Comparison of ENCODE assay signal across 9 cellular contexts in the genomic region with DNA sequence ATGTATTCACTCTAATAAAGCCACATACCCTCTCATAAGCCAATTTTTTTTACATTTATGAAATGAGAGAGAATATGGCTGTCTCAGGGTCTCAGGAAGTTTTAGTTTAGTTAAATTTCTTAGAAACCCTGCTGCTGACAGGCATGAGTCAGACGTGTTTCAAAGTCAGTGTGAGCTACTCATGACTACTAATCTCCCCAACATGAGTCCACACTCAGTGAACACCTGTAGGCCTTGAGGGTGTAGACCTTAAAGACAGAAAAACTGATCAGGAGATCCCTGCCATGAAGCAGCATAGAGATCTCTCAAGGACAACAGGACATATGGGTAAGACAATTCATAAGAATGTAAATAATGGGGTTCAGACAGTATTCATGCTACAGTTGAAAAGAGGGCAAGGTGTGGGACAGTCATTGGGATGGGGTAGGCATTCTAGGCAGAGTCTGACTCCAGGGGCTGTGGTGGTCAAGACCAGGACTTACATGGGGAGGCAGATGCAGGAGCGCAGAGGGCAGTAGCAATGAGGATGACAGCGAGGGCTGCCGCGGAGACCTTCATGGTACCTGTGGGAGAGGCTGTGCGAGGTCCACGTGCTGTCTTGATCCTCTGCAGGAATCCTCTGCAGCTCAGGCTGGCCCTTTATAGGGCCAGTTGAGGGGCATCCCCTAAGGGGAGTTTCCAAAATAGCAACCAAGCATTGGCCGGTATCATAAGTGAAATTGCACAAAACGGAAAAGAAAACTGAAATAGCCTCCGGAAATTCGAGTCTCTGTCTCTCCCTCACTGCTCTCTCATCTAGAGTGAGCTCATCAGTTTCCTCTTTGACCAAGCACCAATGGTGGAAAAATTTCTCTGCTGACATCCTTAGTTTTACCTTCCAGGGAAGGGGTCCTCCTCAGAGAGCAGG. TPM values are rescaled to one million over a fixed set of nuclear protein-coding genes. Genes with fewer than 3 reads are reported as not detected.
A peak's percentile ranks its signal among the peaks of the same experiment; 100 is the strongest.
DNase-seq lines count a peak whose midpoint lies in the region; ATAC-seq lines count a peak whose summit lies in the region.
"Had no signal": no experiment of that assay in that cellular context is flagged by ENCODE, and none has a peak within 500 bp of the region (broad histone marks: within the 10 kb centered on the region; RNA-seq: fewer than 3 reads in every experiment).

A gene (minus strand): TSS at position 613 of the 907 bp plus-strand sequence.

- peaks cover 31 to 41% (median 37%) of the 10 kb centered on the region in 3 donors for H3K4me1 Mint-ChIP-seq in T-cell
- peaks cover 42 to 44% of the 10 kb centered on the region in 2 donors for H3K4me1 Mint-ChIP-seq in effector memory CD8-positive, alpha-beta T cell (ENCODE audit: low read depth in 2 of 2)
- H3K4me1 Mint-ChIP-seq: brain had no signal

- DNase-seq in stimulated activated CD4-positive, alpha-beta T cell treated with anti-CD3 and anti-CD28 coated beads, Interleukin-1b, Interleukin-23, amount 100 ng/mL, for 48 hours: peak; percentile 22
- no peak for DNase-seq in stimulated activated CD4-positive, alpha-beta T cell treated with anti-CD3 and anti-CD28 coated beads, Interleukin-12 subunit alpha, Interleukin-12 subunit beta, amount 100 ng/mL, for 4 hours
- DNase-seq in T-cell (peak in 30 of 34 experiments; percentile 21 to 70 (median 42)), H4 (ENCODE audit: low spot score) (no peak), DMS53 (lab: John Stamatoyannopoulos, UW) (no peak), Ammon's horn (ENCODE audit: low spot score) (no peak)
- DNase-seq in effector memory CD8-positive, alpha-beta T cell: peak; percentile 69 to 84 (median 72)

- no peaks in the 10 kb centered on the region for H3K9me3 Mint-ChIP-seq in T-cell
- H3K9me3 Mint-ChIP-seq in effector memory CD8-positive, alpha-beta T cell: no peaks in the 10 kb centered on the region
- H3K9me3 Mint-ChIP-seq: brain had no signal

- POLR2A ChIA-PET in T-cell (lab: Charles Lee): interaction anchor here in 1 of 2 donors (0.9 to 1.9 kb wide), 4 partner anchors 10 to 30 kb away, joined by 4 to 13 read pairs (median 4); no protein-coding TSS in a partner anchor

- no peaks in the 10 kb centered on the region for H3K27me3 Mint-ChIP-seq in T-cell
- H3K27me3 Mint-ChIP-seq in effector memory CD8-positive, alpha-beta T cell: no peaks in the 10 kb centered on the region
- H3K27me3 Mint-ChIP-seq: brain had no signal

- CTCF ChIA-PET in T-cell (lab: Charles Lee): interaction anchor here (0.6 to 1.3 kb wide), 5 partner anchors 9 to 21 kb away, joined by 3 to 5 read pairs (median 3); no protein-coding TSS in a partner anchor

- H3K27ac Mint-ChIP-seq in T-cell: peak within 1 kb of the TSS; percentile 85 to 89
- H3K27ac Mint-ChIP-seq in effector memory CD8-positive, alpha-beta T cell: peak within 1 kb of the TSS; percentile 95
- H3K27ac Mint-ChIP-seq: brain had no signal

- ATAC-seq in HG03045 (IDR thresholded peaks at IDR 0.05; ENCODE audit: unreplicated experiment) (peak; percentile 93), T-cell (replicated peaks in 1 of 4) (peak; percentile 70 to 85 (median 74))
- ATAC-seq in effector memory CD8-positive, alpha-beta T cell (replicated peaks): peak; percentile 86

- peak within 1 kb of the TSS; percentile 59 to 87 (median 85) for H3K4me3 Mint-ChIP-seq in T-cell
- H3K4me3 Mint-ChIP-seq in effector memory CD8-positive, alpha-beta T cell: peak within 1 kb of the TSS; percentile 89 to 92
- H3K4me3 Mint-ChIP-seq: brain had no signal

- peaks cover 11% of the 10 kb centered on the region for H3K36me3 Mint-ChIP-seq in T-cell
- H3K36me3 Mint-ChIP-seq in effector memory CD8-positive, alpha-beta T cell (ENCODE audit: insufficient read depth): peaks cover 56% of the 10 kb centered on the region
- H3K36me3 Mint-ChIP-seq: brain had no signal

RNA-seq across cellular contexts. Expression of the gene that starts here (rescaled TPM):
- 100 to 1,000 TPM; 124 to 557 (median 298) TPM for total RNA-seq in T-cell
- total RNA-seq in H4 (2014; rRNA removed; shearing (Covaris generic)): 0.31 TPM in 1 of 2 replicates, not detected in the other

Comparison
In these comparisons a context has a peak if more than half of its experiments do, and no peak if none do; other contexts are left out.
1. RNA of the gene that starts here (total RNA-seq): 124 to 557 TPM in T-cell; 0.31 TPM in H4; every median in the first group is over 10 times any median in the second.
2. DNase-seq: peak in stimulated activated CD4-positive, alpha-beta T cell treated with anti-CD3 and anti-CD28 coated beads, Interleukin-1b, Interleukin-23, amount 100 ng/mL, for 48 hours (single experiment), T-cell (30 of 34) and effector memory CD8-positive, alpha-beta T cell (3 of 3); none in stimulated activated CD4-positive, alpha-beta T cell treated with anti-CD3 and anti-CD28 coated beads, Interleukin-12 subunit alpha, Interleukin-12 subunit beta, amount 100 ng/mL, for 4 hours (single experiment), H4 (single experiment), DMS53 (single experiment) and Ammon's horn (single experiment).
3. Peak in every context shown above with its lines, with median percentiles within 50 percentile points of each other: ATAC-seq.